In genomic region chr12:92078167-92079053, GRCh38 we compare ENCODE assay signal across 10 cellular contexts.
DNase-seq lines count a peak whose midpoint lies in the region; ATAC-seq, FAIRE-seq and TF ChIP-seq lines count a peak whose summit lies in the region.
"Had no signal": no experiment of that assay in that cellular context is flagged by ENCODE, and none has a peak within 500 bp of the region (broad histone marks: within the 10 kb centered on the region; RNA-seq: fewer than 3 reads in every experiment).

No MANE protein-coding gene starts in this region.

- no peaks in the 10 kb centered on the region for H3K79me1 ChIP-seq in mesenchymal stem cell (replicated peaks; ENCODE audit: low read length, poor library complexity, severe bottlenecking)

- no peak overlapping the region for H3K23ac ChIP-seq in mesenchymal stem cell (ENCODE audit: low read length in 2 of 2)

- no peak overlapping the region for H3K4me2 ChIP-seq in mesenchymal stem cell (ENCODE audit: low read length, poor library complexity, severe bottlenecking)

- in situ Hi-C loops in astrocyte of the spinal cord (cut with HindIII; ENCODE audit: low sequenced_read_pairs), result no loop called here

- ATAC-seq in HG03196 (IDR thresholded peaks at IDR 0.05; ENCODE audit: unreplicated experiment), result no peak

- TF ChIP-seq CTCF in AG09319 (IDR thresholded peaks at IDR 0.05; ENCODE audit: low read depth, low read length) (no peak), astrocyte of the spinal cord (IDR thresholded peaks at IDR 0.05; ENCODE audit: low read depth, low read length) (no peak)

- no peaks in the 10 kb centered on the region for H3K27me3 ChIP-seq in mesenchymal stem cell (ENCODE audit: control insufficient read depth in 1 of 2, insufficient read depth in 1 of 2, low read length in 2 of 2)

- no peak overlapping the region for H2BK120ac ChIP-seq in mesenchymal stem cell (ENCODE audit: low read depth, low read length)

- H4K91ac ChIP-seq in mesenchymal stem cell (ENCODE audit: low read length), result no peak overlapping the region

- peak overlapping the region; percentile 93 to 96 for H2BK12ac ChIP-seq in mesenchymal stem cell (ENCODE audit: low read length in 2 of 2)

- H2BK15ac ChIP-seq in mesenchymal stem cell (ENCODE audit: low read depth, poor library complexity, severe bottlenecking), result no peak overlapping the region

- DNase-seq in AG09319 (ENCODE audit: extremely low read depth, low read depth) (peak; percentile 96), HT-29 (ENCODE audit: low spot score) (peak; percentile 53), astrocyte of the spinal cord (ENCODE audit: low read depth, low spot score) (peak; percentile 97), mesenchymal stem cell (peak; percentile 88), NCI-H2081 (lab: John Stamatoyannopoulos, UW) (no peak), DMS153 (lab: John Stamatoyannopoulos, UW) (no peak), GM12892 (ENCODE audit: insufficient read length) (no peak)
- DNase-seq: NCI-H446 had no signal

- peak overlapping the region; percentile 43 for H3K27ac ChIP-seq in mesenchymal stem cell (ENCODE audit: low read length, poor library complexity, severe bottlenecking)

- H3K4me1 ChIP-seq in mesenchymal stem cell (ENCODE audit: control insufficient read depth, insufficient read depth, low read depth, low read length), result no peaks in the 10 kb centered on the region

- H2AK5ac ChIP-seq in mesenchymal stem cell (ENCODE audit: low read length, severe bottlenecking), result no peak overlapping the region

- H3K14ac ChIP-seq in mesenchymal stem cell (ENCODE audit: low read length in 2 of 2), result no peak overlapping the region

- H3K4me3 ChIP-seq in astrocyte of the spinal cord (ENCODE audit: low read depth, low read length) (no peak overlapping the region), mesenchymal stem cell (ENCODE audit: insufficient read depth in 1 of 2, low read depth in 1 of 2, low read length in 2 of 2) (peak overlapping the region in 1 of 2 experiments; percentile 49)

- H2AFZ ChIP-seq in mesenchymal stem cell (ENCODE audit: low read depth, low read length), result no peak overlapping the region

- no peak overlapping the region for H4K8ac ChIP-seq in mesenchymal stem cell (ENCODE audit: low read length)

- H3K9me3 ChIP-seq in mesenchymal stem cell (ENCODE audit: control insufficient read depth, low read length), result no peaks in the 10 kb centered on the region

- peak overlapping the region in 1 of 2 experiments; percentile 26 for H3K4ac ChIP-seq in mesenchymal stem cell (ENCODE audit: low read depth in 1 of 2, low read length in 2 of 2)

- H3K18ac ChIP-seq in mesenchymal stem cell (ENCODE audit: low read depth in 1 of 2, low read length in 2 of 2), result peak overlapping the region in 1 of 2 experiments; percentile 88

- no peak for FAIRE-seq in GM12892 (lab: Jason Lieb, UNC)
- FAIRE-seq: colon had no signal

- TF ChIP-seq POLR2A in GM12892 (IDR thresholded peaks at IDR 0.05; ENCODE audit: low read depth, low read length), result no peak

- H3K36me3 ChIP-seq in mesenchymal stem cell (ENCODE audit: control insufficient read depth in 1 of 2, insufficient read depth in 2 of 2, low read depth in 1 of 2, low read length in 2 of 2), result no peaks in the 10 kb centered on the region

- H2BK5ac ChIP-seq in mesenchymal stem cell (ENCODE audit: low read depth, low read length, poor library complexity, severe bottlenecking), result no peak overlapping the region

- peak overlapping the region; percentile 69 for H3K9ac ChIP-seq in mesenchymal stem cell (ENCODE audit: low read length)

- 55% methylated on average over 2 of the region's 4 CpGs for WGBS in mesenchymal stem cell

Comparison
In these comparisons a context has a peak if more than half of its experiments do, and no peak if none do; other contexts are left out.
1. DNase-seq: peak in AG09319 (single experiment), HT-29 (single experiment), astrocyte of the spinal cord (single experiment) and mesenchymal stem cell (single experiment); none in NCI-H2081 (0 of 2), DMS153 (single experiment) and GM12892 (single experiment).